8 cellular contexts compared by ENCODE assay signal in the genomic region with DNA sequence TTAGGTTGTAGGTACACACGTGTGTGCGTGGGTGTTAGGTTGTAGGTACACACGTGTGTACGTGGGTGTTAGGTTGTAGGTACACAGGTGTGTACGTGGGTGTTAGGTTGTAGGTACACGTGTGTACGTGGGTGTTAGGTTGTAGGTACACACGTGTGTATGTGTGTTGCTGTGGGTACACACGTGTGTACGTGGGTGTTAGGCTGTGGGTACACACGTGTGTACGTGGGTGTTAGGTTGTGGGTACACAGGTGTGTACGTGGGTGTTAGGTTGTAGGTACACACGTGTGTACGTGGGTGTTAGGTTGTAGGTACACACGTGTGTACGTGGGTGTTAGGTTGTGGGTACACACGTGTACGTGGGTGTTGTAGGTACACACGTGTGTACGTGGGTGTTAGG. TPM values are rescaled to one million over a fixed set of nuclear protein-coding genes. Genes with fewer than 3 reads are reported as not detected.
"Had no signal": no experiment of that assay in that cellular context is flagged by ENCODE, and none has a peak within 500 bp of the region (broad histone marks: within the 10 kb centered on the region; RNA-seq: fewer than 3 reads in every experiment).

No MANE protein-coding gene starts in this region.

RNA-seq across cellular contexts. Expression of a gene that starts 15.8 kb away (rescaled TPM):
- total RNA-seq: dermis blood vessel endothelial cell had no signal

RNA-seq across cellular contexts. Expression of a gene that starts 19.8 kb away (rescaled TPM):
- total RNA-seq: epithelial cell of proximal tubule, esophagus muscularis mucosa, foreskin keratinocyte, frontal cortex, left ventricle myocardium inferior had no signal
- polyA plus RNA-seq: heart left ventricle, immature natural killer cell had no signal
